Comparison of ENCODE assay signal across 9 cellular contexts in the genomic region with DNA sequence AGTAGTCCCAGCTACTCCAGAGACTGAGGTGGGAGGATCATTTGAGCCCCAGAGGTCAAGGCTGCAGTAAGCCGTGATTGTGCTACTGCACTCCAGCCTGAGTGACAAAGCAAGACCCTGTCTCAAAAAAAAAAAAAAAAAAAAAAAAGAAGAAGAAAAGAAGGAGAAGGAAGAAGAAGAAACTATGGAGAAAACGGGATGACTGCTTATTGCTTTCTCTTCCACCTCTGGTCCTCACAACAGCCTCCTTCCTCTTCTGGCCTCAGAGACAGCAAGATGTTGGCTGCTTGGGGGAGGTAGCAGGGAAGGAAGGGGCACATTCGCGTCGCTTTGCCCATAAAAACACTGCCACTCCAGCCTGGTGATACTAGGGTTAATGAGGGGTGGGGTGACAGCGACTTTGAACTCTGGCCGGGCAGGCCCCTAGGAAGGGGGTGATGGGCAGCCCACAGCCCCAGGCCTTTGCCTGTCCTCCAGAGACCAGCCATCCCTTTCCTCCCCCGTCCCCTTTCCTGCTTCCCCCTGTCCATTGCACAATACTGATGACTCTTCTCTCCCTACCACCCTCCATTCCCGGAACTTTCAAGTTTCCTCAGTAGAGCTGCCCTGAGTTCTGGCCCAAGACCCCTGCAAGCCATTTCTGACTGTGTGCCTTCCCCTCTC. TPM values are rescaled to one million over a fixed set of nuclear protein-coding genes. Genes with fewer than 3 reads are reported as not detected.
DNase-seq lines count a peak whose midpoint lies in the region; ATAC-seq and TF ChIP-seq lines count a peak whose summit lies in the region.
"Had no signal": no experiment of that assay in that cellular context is flagged by ENCODE, and none has a peak within 500 bp of the region (broad histone marks: within the 10 kb centered on the region; RNA-seq: fewer than 3 reads in every experiment).

No MANE protein-coding gene starts in this region.

- H3K4me3 Mint-ChIP-seq in activated naive CD4-positive, alpha-beta T cell treated with anti-CD3 and anti-CD28 coated beads, Interleukin-2, amount 50 U/mL, for 24 hours = peak overlapping the region; percentile 90
- H3K4me3 Mint-ChIP-seq in activated naive CD8-positive, alpha-beta T cell treated with anti-CD3 and anti-CD28 coated beads, Interleukin-2, amount 10 ng/mL, durations not matched to agents 7 days and 5 days = peak overlapping the region; percentile 90

- TF ChIP-seq CTCF in GM13976 (IDR thresholded peaks at IDR 0.05; ENCODE audit: borderline replicate concordance, control extremely low read depth, extremely low read depth, insufficient read depth, missing control alignments) = no peak

- no peak for ATAC-seq in activated naive CD8-positive, alpha-beta T cell treated with anti-CD3 and anti-CD28 coated beads, Interleukin-2, amount 10 ng/mL, durations not matched to agents 7 days and 5 days (ENCODE audit: low read depth)
- no peak for ATAC-seq in HG03520 (IDR thresholded peaks at IDR 0.05; ENCODE audit: unreplicated experiment)

- DNase-seq in activated naive CD4-positive, alpha-beta T cell treated with anti-CD3 and anti-CD28 coated beads, Interleukin-2, amount 50 U/mL, for 16 hours = no peak
- no peak for DNase-seq in activated naive CD8-positive, alpha-beta T cell treated with anti-CD3 and anti-CD28 coated beads, Interleukin-2, amount 10 ng/mL, durations not matched to agents 7 days and 5 days
- DNase-seq in left kidney (ENCODE audit: low read depth, low spot score) (peak; percentile 69), GM13976 (ENCODE audit: low spot score) (no peak), head of caudate nucleus (no peak)
- no peak for DNase-seq in activated CD8-positive, alpha-beta memory T cell treated with anti-CD3 and anti-CD28 coated beads, Interleukin-2, amount 50 U/mL, for 4 hours
- DNase-seq: hypothalamus had no signal

- in situ Hi-C loops in GM13976 (cut with MboI; ENCODE audit: low sequenced_read_pairs, unreplicated experiment) = no loop called here

- no peaks in the 10 kb centered on the region for H3K27me3 Mint-ChIP-seq in activated naive CD4-positive, alpha-beta T cell treated with anti-CD3 and anti-CD28 coated beads, Interleukin-2, amount 50 U/mL, for 24 hours
- H3K27me3 Mint-ChIP-seq in activated naive CD8-positive, alpha-beta T cell treated with anti-CD3 and anti-CD28 coated beads, Interleukin-2, amount 10 ng/mL, durations not matched to agents 7 days and 5 days = no peaks in the 10 kb centered on the region

- H3K4me1 Mint-ChIP-seq in activated naive CD4-positive, alpha-beta T cell treated with anti-CD3 and anti-CD28 coated beads, Interleukin-2, amount 50 U/mL, for 24 hours = peaks cover 60% of the 10 kb centered on the region
- peaks cover 43% of the 10 kb centered on the region for H3K4me1 Mint-ChIP-seq in activated naive CD8-positive, alpha-beta T cell treated with anti-CD3 and anti-CD28 coated beads, Interleukin-2, amount 10 ng/mL, durations not matched to agents 7 days and 5 days

- POLR2A ChIA-PET in activated naive CD8-positive, alpha-beta T cell treated with anti-CD3 and anti-CD28 coated beads, Interleukin-2, amount 10 ng/mL, durations not matched to agents 7 days and 5 days (lab: Charles Lee) = interaction anchor here (0.6 to 8.3 kb wide), 8 partner anchors 12 to 174 kb away, joined by 3 to 163 read pairs (median 16); partner anchors contain the start of genes C10orf95, FBXL15 and NFKB2

- no peaks in the 10 kb centered on the region for H3K36me3 Mint-ChIP-seq in activated naive CD4-positive, alpha-beta T cell treated with anti-CD3 and anti-CD28 coated beads, Interleukin-2, amount 50 U/mL, for 24 hours
- peaks cover 19% of the 10 kb centered on the region for H3K36me3 Mint-ChIP-seq in activated naive CD8-positive, alpha-beta T cell treated with anti-CD3 and anti-CD28 coated beads, Interleukin-2, amount 10 ng/mL, durations not matched to agents 7 days and 5 days

- H3K27ac Mint-ChIP-seq in activated naive CD4-positive, alpha-beta T cell treated with anti-CD3 and anti-CD28 coated beads, Interleukin-2, amount 50 U/mL, for 24 hours = peak overlapping the region; percentile 31
- peak overlapping the region; percentile 91 for H3K27ac Mint-ChIP-seq in activated naive CD8-positive, alpha-beta T cell treated with anti-CD3 and anti-CD28 coated beads, Interleukin-2, amount 10 ng/mL, durations not matched to agents 7 days and 5 days

- H3K9me3 Mint-ChIP-seq in activated naive CD4-positive, alpha-beta T cell treated with anti-CD3 and anti-CD28 coated beads, Interleukin-2, amount 50 U/mL, for 24 hours = no peaks in the 10 kb centered on the region
- no peaks in the 10 kb centered on the region for H3K9me3 Mint-ChIP-seq in activated naive CD8-positive, alpha-beta T cell treated with anti-CD3 and anti-CD28 coated beads, Interleukin-2, amount 10 ng/mL, durations not matched to agents 7 days and 5 days

- intact Hi-C loops in head of caudate nucleus (cut with DNase I) = no loop called here

RNA-seq across cellular contexts. Expression of gene CUEDC2, which starts 2.0 kb away (rescaled TPM):
- total RNA-seq in activated naive CD8-positive, alpha-beta T cell treated with anti-CD3 and anti-CD28 coated beads, Interleukin-2, amount 10 ng/mL, durations not matched to agents 7 days and 5 days = 10 to 100 TPM; 68.6 to 70.3 TPM

RNA-seq across cellular contexts. Expression of gene FBXL15, which starts 13.7 kb away (rescaled TPM):
- 10 to 100 TPM; 11.7 to 16.3 TPM for total RNA-seq in activated naive CD8-positive, alpha-beta T cell treated with anti-CD3 and anti-CD28 coated beads, Interleukin-2, amount 10 ng/mL, durations not matched to agents 7 days and 5 days

RNA-seq across cellular contexts. Expression of gene PSD, which starts 15.8 kb away (rescaled TPM):
- total RNA-seq in activated naive CD8-positive, alpha-beta T cell treated with anti-CD3 and anti-CD28 coated beads, Interleukin-2, amount 10 ng/mL, durations not matched to agents 7 days and 5 days = 1 to 10 TPM; 3.6 to 4.3 TPM

RNA-seq across cellular contexts. Expression of gene C10orf95, which starts 17.0 kb away (rescaled TPM):
- under 1 TPM; 0.28 to 0.54 TPM for total RNA-seq in activated naive CD8-positive, alpha-beta T cell treated with anti-CD3 and anti-CD28 coated beads, Interleukin-2, amount 10 ng/mL, durations not matched to agents 7 days and 5 days

RNA-seq across cellular contexts. Expression of gene NFKB2, which starts 38.9 kb away (rescaled TPM):
- 100 to 1,000 TPM; 103 to 104 TPM for total RNA-seq in activated naive CD8-positive, alpha-beta T cell treated with anti-CD3 and anti-CD28 coated beads, Interleukin-2, amount 10 ng/mL, durations not matched to agents 7 days and 5 days
